In the genomic region with DNA sequence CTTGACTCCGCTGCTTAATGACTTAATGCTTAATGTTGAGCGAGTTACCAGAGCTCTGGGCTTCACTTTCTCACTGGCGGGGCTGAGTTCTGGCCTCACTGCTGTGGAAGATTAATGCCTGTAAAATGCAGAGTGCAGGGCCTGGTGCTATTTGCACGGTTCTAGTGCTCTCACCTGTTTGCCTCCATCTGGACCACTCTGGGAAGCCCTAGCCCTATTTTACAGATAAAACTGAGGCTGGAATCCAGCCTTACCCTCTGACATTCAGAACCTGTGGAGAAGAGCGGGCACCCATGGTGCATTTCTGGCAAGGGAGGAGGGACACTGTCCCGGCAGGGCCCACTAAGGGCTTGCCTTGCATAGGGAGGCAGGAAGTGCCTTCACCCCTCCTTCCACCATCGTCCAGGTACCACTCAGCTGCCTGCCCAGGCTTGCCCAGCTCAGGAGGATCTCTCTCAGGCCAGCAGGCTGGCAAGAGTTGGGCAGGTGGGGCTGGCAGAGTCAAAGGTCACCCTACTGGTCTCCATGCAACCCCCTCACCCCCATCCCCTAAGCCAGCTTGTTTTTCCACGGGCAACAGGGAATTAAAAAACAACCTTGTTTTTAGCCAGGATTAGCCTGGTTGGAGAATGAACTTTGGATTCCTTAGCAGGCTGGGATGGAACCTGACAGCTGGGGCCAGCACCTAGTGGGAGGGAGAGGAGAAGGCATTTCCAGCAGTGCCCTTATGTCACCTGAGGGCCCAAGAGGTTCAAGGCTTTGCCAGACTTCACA, we compare ENCODE assay signal across 17 cellular contexts. TPM values are rescaled to one million over a fixed set of nuclear protein-coding genes. Genes with fewer than 3 reads are reported as not detected.
A peak's percentile ranks its signal among the peaks of the same experiment; 100 is the strongest.
DNase-seq lines count a peak whose midpoint lies in the region; ATAC-seq and TF ChIP-seq lines count a peak whose summit lies in the region.
"Had no signal": no experiment of that assay in that cellular context is flagged by ENCODE, and none has a peak within 500 bp of the region (broad histone marks: within the 10 kb centered on the region; RNA-seq: fewer than 3 reads in every experiment).

No MANE protein-coding gene starts in this region.

- H3K9me3 ChIP-seq in PC-9 (ENCODE audit: insufficient read depth, low read depth): no peaks in the 10 kb centered on the region
- no peaks in the 10 kb centered on the region for H3K9me3 ChIP-seq in thyroid gland
- H3K9me3 ChIP-seq: gastroesophageal sphincter, Peyer's patch, suprapubic skin had no signal

- peaks cover 21% of the 10 kb centered on the region for H3K79me2 ChIP-seq in PC-9 (ENCODE audit: low read depth)

- no peak overlapping the region for H2AFZ ChIP-seq in PC-9

- H3K4me1 ChIP-seq in PC-9 (replicated peaks; ENCODE audit: insufficient read depth): peaks cover 30% of the 10 kb centered on the region
- peaks cover 27 to 39% of the 10 kb centered on the region in 2 donors for H3K4me1 ChIP-seq in thyroid gland

- CTCF ChIA-PET in PC-9 (lab: Charles Lee): no interaction called here

- peak; percentile 32 for ATAC-seq in left lobe of liver
- no peak for ATAC-seq in HG03460 (IDR thresholded peaks at IDR 0.05; ENCODE audit: unreplicated experiment)
- ATAC-seq: activated T-helper 17 cell treated with anti-CD3 and anti-CD28 coated beads, Interleukin-2, amount 50 U/mL, for 72 hours; gastroesophageal sphincter had no signal

- H3K36me3 ChIP-seq in PC-9 (ENCODE audit: low read depth) (no peaks in the 10 kb centered on the region), thyroid gland (no peaks in the 10 kb centered on the region)
- H3K36me3 ChIP-seq: gastroesophageal sphincter, Peyer's patch, suprapubic skin had no signal

- no peak for TF ChIP-seq CTCF in PC-9 (conservative IDR thresholded peaks at IDR 0.05)
- TF ChIP-seq CTCF in thyroid gland (IDR thresholded peaks at IDR 0.05): no peak

- no TSS peak for BruUV-seq in PC-9 (replicated peaks; lab: Mats Ljungman, UMichigan)

- WGBS in thyroid gland, 2 donors: 61 to 62% methylated on average over 8 of the region's 8 CpGs

- H3K27ac ChIP-seq in PC-9 (no peak overlapping the region), thyroid gland (peak overlapping the region; percentile 89 to 98 (median 97))
- H3K27ac ChIP-seq: suprapubic skin had no signal

- no peak overlapping the region for H3K4me3 ChIP-seq in PC-9
- no peak overlapping the region for H3K4me3 ChIP-seq in thyroid gland (replicated peaks in 1 of 3)
- H3K4me3 ChIP-seq: gastroesophageal sphincter, Peyer's patch, skin epidermis, suprapubic skin had no signal

- no peaks in the 10 kb centered on the region for H3K9me2 ChIP-seq in PC-9 (ENCODE audit: insufficient read depth)

- peak overlapping the region; percentile 95; the same call in 1 of the 2 replicates for H3K4me2 ChIP-seq in PC-9

- no peaks in the 10 kb centered on the region for H4K20me1 ChIP-seq in PC-9 (ENCODE audit: insufficient read depth)

- POLR2A ChIA-PET in PC-9 (lab: Charles Lee; ENCODE audit: unreplicated experiment): no interaction called here

- no peak for TF ChIP-seq POLR2A in thyroid gland (IDR thresholded peaks at IDR 0.05)

- H3F3A ChIP-seq in PC-9 (ENCODE audit: insufficient read depth, low read depth): peaks cover 28% of the 10 kb centered on the region

- intact Hi-C loops in PC-9 (cut with micrococcal nuclease; ENCODE audit: unreplicated experiment): loop anchor here (5.0 to 10.0 kb wide), 4 partner anchors 204 to 478 kb away; a partner anchor contains a TSS
- intact Hi-C loops in thyroid gland (cut with DNase I): loop anchor here (5.0 kb wide), 1 partner anchor 78 kb away; no protein-coding TSS in a partner anchor

- H3K27me3 ChIP-seq in PC-9 (ENCODE audit: insufficient read depth, low read depth) (no peaks in the 10 kb centered on the region), thyroid gland (no peaks in the 10 kb centered on the region)
- H3K27me3 ChIP-seq: gastroesophageal sphincter, Peyer's patch, suprapubic skin had no signal

- DNase-seq in NCI-H748 (lab: John Stamatoyannopoulos, UW; ENCODE audit: unreplicated experiment) (peak; percentile 27), NCI-H748 treated with DMSO at 0.1 percent for 48 hours (lab: John Stamatoyannopoulos, UW) (no peak), PC-9 (no peak), left lobe of liver (ENCODE audit: low spot score) (peak; percentile 62), thyroid gland (peak; percentile 81 to 83), GM19240 (ENCODE audit: insufficient read length, low spot score) (no peak), H4 (ENCODE audit: low spot score) (no peak)
- DNase-seq: activated CD4-positive, alpha-beta T cell treated with anti-CD3 and anti-CD28 coated beads for 48 hours; Calu3; effector memory CD4-positive, alpha-beta T cell; kidney glomerular epithelial cell; Peyer's patch had no signal

RNA-seq across cellular contexts. Expression of a gene that starts 4.1 kb away (rescaled TPM):
- total RNA-seq in PC-9 (2021) (58.4 and 68.7 TPM in 2 replicates), left lobe of liver (19.1 TPM), thyroid gland (10 to 100 TPM in 3 of 4 donors, 1 to 10 TPM in 1; 9.3 to 21.4 (median 10.9) TPM)
- 2.2 and 2.5 TPM in 2 replicates for total RNA-seq in H4 (2014; rRNA removed; shearing (Covaris generic))

RNA-seq across cellular contexts. Expression of a gene that starts 5.8 kb away (rescaled TPM):
- total RNA-seq in PC-9 (2021) (67.9 and 70.4 TPM in 2 replicates), left lobe of liver (59.5 TPM), thyroid gland (10 to 100 TPM; 32.5 to 86.4 (median 57.6) TPM)
- 15.4 and 16.1 TPM in 2 replicates for total RNA-seq in H4 (2014; rRNA removed; shearing (Covaris generic))

Comparison
In these comparisons a context has a peak if more than half of its experiments do, and no peak if none do; other contexts are left out.
1. DNase-seq: peak in NCI-H748 (single experiment), left lobe of liver (single experiment) and thyroid gland (2 of 2); none in NCI-H748 treated with DMSO at 0.1 percent for 48 hours (single experiment), PC-9 (0 of 2), GM19240 (single experiment) and H4 (single experiment).